23 cellular contexts compared by ENCODE assay signal in genomic region chr3:100001083-100001482, GRCh38.
"Had no signal": no experiment of that assay in that cellular context is flagged by ENCODE, and none has a peak within 500 bp of the region (broad histone marks: within the 10 kb centered on the region; RNA-seq: fewer than 3 reads in every experiment).

No MANE protein-coding gene starts in this region.

- H3K4me3 ChIP-seq: adrenal gland had no signal

- H3K27me3 ChIP-seq: adrenal gland had no signal

- H3K9me3 ChIP-seq: adrenal gland had no signal

- H3K27ac ChIP-seq: adrenal gland had no signal

- DNase-seq: activated B cell treated with CpG ODN at 0.5 μM for 24 hours; activated CD4-positive, alpha-beta memory T cell treated with anti-CD3 and anti-CD28 coated beads, Interleukin-2, amount 10 ng/mL, durations not matched to agents 7 days and 5 days; activated CD4-positive, alpha-beta T cell treated with anti-CD3 and anti-CD28 coated beads, Interleukin-2, amount 50 U/mL, for 1 hour; activated CD8-positive, alpha-beta memory T cell treated with anti-CD3 and anti-CD28 coated beads, Interleukin-2, amount 50 U/mL, for 4 hours; activated naive CD4-positive, alpha-beta T cell treated with anti-CD3 and anti-CD28 coated beads, Interleukin-2, amount 50 U/mL, for 16 hours; activated naive CD8-positive, alpha-beta T cell treated with anti-CD3 and anti-CD28 coated beads, Interleukin-2, amount 10 ng/mL, durations not matched to agents 7 days and 5 days; activated T-cell treated with anti-CD3 and anti-CD28 coated beads, Interleukin-2, amount 50 U/mL, for 72 hours; adrenal gland; anterior cingulate cortex; KG1; NCI-H1092; NCI-H1930; NCI-H2171; NCI-H2227 treated with DMSO at 0.1 percent for 48 hours; NCI-H446 treated with DMSO at 0.1 percent for 48 hours; NCI-H524 treated with DMSO at 0.1 percent for 48 hours; NCI-H748 treated with DMSO at 0.1 percent for 48 hours; SHP77 treated with DMSO at 0.1 percent for 48 hours; T-helper 9 cell had no signal

- ATAC-seq: activated T-cell treated with anti-CD3 and anti-CD28 coated beads, Interleukin-2, amount 50 U/mL, for 72 hours; PC-3 had no signal

- H3K36me3 ChIP-seq: adrenal gland had no signal

- H3K27ac Mint-ChIP-seq: activated B cell treated with CpG ODN at 0.5 μM for 24 hours; activated CD4-positive, alpha-beta memory T cell treated with anti-CD3 and anti-CD28 coated beads, Interleukin-2, amount 10 ng/mL, durations not matched to agents 7 days and 5 days; activated naive CD8-positive, alpha-beta T cell treated with anti-CD3 and anti-CD28 coated beads, Interleukin-2, amount 10 ng/mL, durations not matched to agents 7 days and 5 days; activated T-cell treated with anti-CD3 and anti-CD28 coated beads, Interleukin-2, amount 50 U/mL, for 72 hours; activated T-helper 2 cell treated with anti-CD3 and anti-CD28 coated beads, Interferon-gamma antibody, Interleukin-2, Interleukin-4, amounts not matched to agents 10 μg/mL and 5 μg/mL and 100 μg/mL, durations not matched to agents 14 hours and 24 hours and 36 hours; T-helper 1 cell treated with Interleukin-12 subunit alpha and Interleukin-12 subunit beta and Interleukin-4 antibody, amounts not matched to agents 30 μg/mL and 1 μg/mL, for 36 hours had no signal

- H3K27me3 Mint-ChIP-seq: activated B cell treated with CpG ODN at 0.5 μM for 24 hours; activated CD4-positive, alpha-beta memory T cell treated with anti-CD3 and anti-CD28 coated beads, Interleukin-2, amount 10 ng/mL, durations not matched to agents 7 days and 5 days; activated naive CD8-positive, alpha-beta T cell treated with anti-CD3 and anti-CD28 coated beads, Interleukin-2, amount 10 ng/mL, durations not matched to agents 7 days and 5 days had no signal

- FAIRE-seq: RCC 7860 had no signal

- H3K4me3 Mint-ChIP-seq: activated B cell treated with CpG ODN at 0.5 μM for 24 hours; activated CD4-positive, alpha-beta memory T cell treated with anti-CD3 and anti-CD28 coated beads, Interleukin-2, amount 10 ng/mL, durations not matched to agents 7 days and 5 days; activated naive CD8-positive, alpha-beta T cell treated with anti-CD3 and anti-CD28 coated beads, Interleukin-2, amount 10 ng/mL, durations not matched to agents 7 days and 5 days; activated T-cell treated with anti-CD3 and anti-CD28 coated beads, Interleukin-2, amount 50 U/mL, for 72 hours; T-helper 1 cell treated with Interleukin-12 subunit alpha and Interleukin-12 subunit beta and Interleukin-4 antibody, amounts not matched to agents 30 μg/mL and 1 μg/mL, for 36 hours had no signal
